21 cellular contexts compared by ENCODE assay signal in genomic region chr19:2112516-2113320, GRCh38. TPM values are rescaled to one million over a fixed set of nuclear protein-coding genes. Genes with fewer than 3 reads are reported as not detected.
A peak's percentile ranks its signal among the peaks of the same experiment; 100 is the strongest.
DNase-seq lines count a peak whose midpoint lies in the region; ATAC-seq, FAIRE-seq and TF ChIP-seq lines count a peak whose summit lies in the region.
"Had no signal": no experiment of that assay in that cellular context is flagged by ENCODE, and none has a peak within 500 bp of the region (broad histone marks: within the 10 kb centered on the region; RNA-seq: fewer than 3 reads in every experiment).

No MANE protein-coding gene starts in this region.

- no peaks in the 10 kb centered on the region for H3K27me3 ChIP-seq in Karpas-422 (ENCODE audit: low read length)
- H3K27me3 ChIP-seq: adrenal gland, dorsolateral prefrontal cortex, tibial artery had no signal

- H4K20me1 ChIP-seq in Karpas-422 (ENCODE audit: insufficient read depth, low read depth, low read length) = no peaks in the 10 kb centered on the region

- no peak overlapping the region for H3K4me3 ChIP-seq in Karpas-422 (ENCODE audit: low read length)
- H3K4me3 ChIP-seq: adrenal gland, dorsolateral prefrontal cortex, tibial artery had no signal

- POLR2A ChIA-PET in RWPE1 (lab: Yijun Ruan, JAX; ENCODE audit: low non-redundant PET) = no interaction called here

- no peak overlapping the region for H3K9ac ChIP-seq in Karpas-422 (ENCODE audit: low read length)

- CTCF ChIA-PET in RWPE1 (lab: Yijun Ruan, JAX) = no interaction called here

- H3K27ac Mint-ChIP-seq in activated naive CD8-positive, alpha-beta T cell treated with anti-CD3 and anti-CD28 coated beads for 36 hours = peak overlapping the region; percentile 17
- no peak overlapping the region for H3K27ac Mint-ChIP-seq in activated naive CD8-positive, alpha-beta T cell treated with anti-CD3 and anti-CD28 coated beads, Interleukin-2, amount 50 U/mL, for 24 hours
- H3K27ac Mint-ChIP-seq: activated CD4-positive, alpha-beta T cell treated with anti-CD3 and anti-CD28 coated beads, Interleukin-2, amount 10 ng/mL, durations not matched to agents 24 days and 14 days; nephron progenitor cell had no signal

- peaks cover 14% of the 10 kb centered on the region for H3K36me3 Mint-ChIP-seq in activated naive CD8-positive, alpha-beta T cell treated with anti-CD3 and anti-CD28 coated beads for 36 hours
- peaks cover 17% of the 10 kb centered on the region for H3K36me3 Mint-ChIP-seq in activated naive CD8-positive, alpha-beta T cell treated with anti-CD3 and anti-CD28 coated beads, Interleukin-2, amount 50 U/mL, for 24 hours (ENCODE audit: low read depth)

- H2AFZ ChIP-seq in Karpas-422 (ENCODE audit: low read length) = no peak overlapping the region

- peak overlapping the region; percentile 66 for H3K27ac ChIP-seq in RWPE1
- no peak overlapping the region for H3K27ac ChIP-seq in Karpas-422 (ENCODE audit: low read length)
- H3K27ac ChIP-seq: adrenal gland, tibial artery had no signal

- 0 out of 2 replicates have a peak, but pooled peaks cover 1% of the 10 kb centered on the region for H3K79me2 ChIP-seq in Karpas-422 (ENCODE audit: low read length)

- no peak overlapping the region for H3K4me2 ChIP-seq in Karpas-422 (ENCODE audit: low read depth, low read length, poor library complexity, severe bottlenecking)

- H3K4me1 ChIP-seq in Karpas-422 (ENCODE audit: low read length) = no peaks in the 10 kb centered on the region
- H3K4me1 ChIP-seq: tibial artery had no signal

- H3K9me3 ChIP-seq in Karpas-422 (ENCODE audit: low read length) = no peaks in the 10 kb centered on the region
- H3K9me3 ChIP-seq: adrenal gland, tibial artery had no signal

- TF ChIP-seq POLR2A in GM12891 (IDR thresholded peaks at IDR 0.05; ENCODE audit: low read depth, low read length) = no peak

- no peak for FAIRE-seq in GM12891 (lab: Jason Lieb, UNC)
- FAIRE-seq: frontal cortex had no signal

- H3K4me3 Mint-ChIP-seq in activated naive CD8-positive, alpha-beta T cell treated with anti-CD3 and anti-CD28 coated beads for 36 hours = no peak overlapping the region
- no peak overlapping the region for H3K4me3 Mint-ChIP-seq in activated naive CD8-positive, alpha-beta T cell treated with anti-CD3 and anti-CD28 coated beads, Interleukin-2, amount 50 U/mL, for 24 hours
- H3K4me3 Mint-ChIP-seq: activated CD4-positive, alpha-beta T cell treated with anti-CD3 and anti-CD28 coated beads, Interleukin-2, amount 10 ng/mL, durations not matched to agents 24 days and 14 days; nephron progenitor cell had no signal

- no peak for DNase-seq in activated naive CD8-positive, alpha-beta T cell treated with anti-CD3 and anti-CD28 coated beads for 36 hours
- no peak for DNase-seq in activated naive CD8-positive, alpha-beta T cell treated with anti-CD3 and anti-CD28 coated beads, Interleukin-2, amount 50 U/mL, for 24 hours
- DNase-seq in RWPE1 (ENCODE audit: low spot score) (no peak), iris pigment epithelial cell (ENCODE audit: low read depth) (peak; percentile 25), GM12891 (ENCODE audit: insufficient read length, low spot score) (no peak), Karpas-422 (no peak)
- DNase-seq: activated CD4-positive, alpha-beta T cell treated with anti-CD3 and anti-CD28 coated beads, Interleukin-2, amount 10 ng/mL, durations not matched to agents 24 days and 14 days; activated T-cell treated with anti-CD3 and anti-CD28 coated beads, Interleukin-2, amount 50 U/mL, for 1 hour; adrenal gland; hypothalamus; mesendoderm; NCI-H146; NCI-H2171 treated with DMSO at 0.1 percent for 48 hours; nephron progenitor cell; posterior cingulate gyrus; SHP77 treated with DMSO at 0.1 percent for 48 hours; stimulated activated naive CD4-positive, alpha-beta T cell; tibial artery had no signal

- no peak for TF ChIP-seq CTCF in RWPE1 (conservative IDR thresholded peaks at IDR 0.05; ENCODE audit: low read depth)

- peaks cover 18% of the 10 kb centered on the region for H3K36me3 ChIP-seq in Karpas-422 (ENCODE audit: insufficient read depth, low read length)

- no peaks in the 10 kb centered on the region for H3K9me2 ChIP-seq in Karpas-422 (replicated peaks; ENCODE audit: insufficient read depth, low read length)

- no peaks in the 10 kb centered on the region for H3K9me3 Mint-ChIP-seq in activated naive CD8-positive, alpha-beta T cell treated with anti-CD3 and anti-CD28 coated beads for 36 hours
- H3K9me3 Mint-ChIP-seq in activated naive CD8-positive, alpha-beta T cell treated with anti-CD3 and anti-CD28 coated beads, Interleukin-2, amount 50 U/mL, for 24 hours = no peaks in the 10 kb centered on the region
- H3K9me3 Mint-ChIP-seq: activated CD4-positive, alpha-beta T cell treated with anti-CD3 and anti-CD28 coated beads, Interleukin-2, amount 10 ng/mL, durations not matched to agents 24 days and 14 days; nephron progenitor cell had no signal

- no peaks in the 10 kb centered on the region for H3K27me3 Mint-ChIP-seq in activated naive CD8-positive, alpha-beta T cell treated with anti-CD3 and anti-CD28 coated beads for 36 hours
- H3K27me3 Mint-ChIP-seq in activated naive CD8-positive, alpha-beta T cell treated with anti-CD3 and anti-CD28 coated beads, Interleukin-2, amount 50 U/mL, for 24 hours = no peaks in the 10 kb centered on the region
- H3K27me3 Mint-ChIP-seq: activated CD4-positive, alpha-beta T cell treated with anti-CD3 and anti-CD28 coated beads, Interleukin-2, amount 10 ng/mL, durations not matched to agents 24 days and 14 days had no signal

- ATAC-seq in activated naive CD8-positive, alpha-beta T cell treated with anti-CD3 and anti-CD28 coated beads, Interleukin-2, amount 50 U/mL, for 24 hours = no peak
- ATAC-seq: HCT116 had no signal

- peaks cover 3% of the 10 kb centered on the region for H3K4me1 Mint-ChIP-seq in activated naive CD8-positive, alpha-beta T cell treated with anti-CD3 and anti-CD28 coated beads for 36 hours
- peaks cover 8% of the 10 kb centered on the region for H3K4me1 Mint-ChIP-seq in activated naive CD8-positive, alpha-beta T cell treated with anti-CD3 and anti-CD28 coated beads, Interleukin-2, amount 50 U/mL, for 24 hours
- H3K4me1 Mint-ChIP-seq: activated CD4-positive, alpha-beta T cell treated with anti-CD3 and anti-CD28 coated beads, Interleukin-2, amount 10 ng/mL, durations not matched to agents 24 days and 14 days; nephron progenitor cell had no signal

TF ChIP-seq in GM12891, 5 proteins besides CTCF, POLR2A, EP300 and RAD21:
- TF ChIP-seq PAX5 (IDR thresholded peaks at IDR 0.05; ENCODE audit: insufficient read depth, low read length, severe bottlenecking) (no peak), SPI1 (IDR thresholded peaks at IDR 0.05; ENCODE audit: low read depth, low read length) (no peak), POU2F2 (IDR thresholded peaks at IDR 0.05; ENCODE audit: low read depth, low read length) (no peak), TAF1 (IDR thresholded peaks at IDR 0.05; ENCODE audit: low read depth, low read length) (no peak), POLR2AphosphoS5 (IDR thresholded peaks at IDR 0.05; ENCODE audit: low read depth, low read length) (no peak)

RNA-seq across cellular contexts. Expression of gene IZUMO4, which starts 16.0 kb away (rescaled TPM):
- 10 to 100 TPM; 12.4 to 12.6 TPM for total RNA-seq in activated naive CD8-positive, alpha-beta T cell treated with anti-CD3 and anti-CD28 coated beads for 36 hours
- 47.3 TPM for polyA plus RNA-seq in GM12891 (2012; ENCODE audit: low read depth, missing spikeins)
- total RNA-seq in Karpas-422 (2014; rRNA removed; shearing (Covaris generic); ENCODE audit: low replicate concordance) = 285 and 487 TPM in 2 replicates

RNA-seq across cellular contexts. Expression of gene MOB3A, which starts 16.6 kb away (rescaled TPM):
- total RNA-seq in activated naive CD8-positive, alpha-beta T cell treated with anti-CD3 and anti-CD28 coated beads for 36 hours = 100 to 1,000 TPM; 147 to 153 TPM
- polyA plus RNA-seq in GM12891 (2012; ENCODE audit: low read depth, missing spikeins) = 112 TPM
- total RNA-seq in Karpas-422 (2014; rRNA removed; shearing (Covaris generic); ENCODE audit: low replicate concordance) = 153 and 219 TPM in 2 replicates

RNA-seq across cellular contexts. Expression of gene AP3D1, which starts 38.6 kb away (rescaled TPM):
- total RNA-seq in activated naive CD8-positive, alpha-beta T cell treated with anti-CD3 and anti-CD28 coated beads for 36 hours = 10 to 100 TPM; 92.0 to 96.0 TPM
- polyA plus RNA-seq in GM12891 (2012; ENCODE audit: low read depth, missing spikeins) = 80.2 TPM
- total RNA-seq in Karpas-422 (2014; rRNA removed; shearing (Covaris generic); ENCODE audit: low replicate concordance) = 82.3 and 101 TPM in 2 replicates

RNA-seq across cellular contexts. Expression of gene DOT1L, which starts 51.0 kb away (rescaled TPM):
- total RNA-seq in activated naive CD8-positive, alpha-beta T cell treated with anti-CD3 and anti-CD28 coated beads for 36 hours = 10 to 100 TPM; 71.8 to 75.1 TPM
- 18.5 TPM for polyA plus RNA-seq in GM12891 (2012; ENCODE audit: low read depth, missing spikeins)
- 10.8 and 13.3 TPM in 2 replicates for total RNA-seq in Karpas-422 (2014; rRNA removed; shearing (Covaris generic); ENCODE audit: low replicate concordance)

Comparison
In these comparisons a context has a peak if more than half of its experiments do, and no peak if none do; other contexts are left out.
1. RNA of gene IZUMO4, which starts 16.0 kb away (total RNA-seq): 285 to 487 TPM in Karpas-422; 12.4 to 12.6 TPM in activated naive CD8-positive, alpha-beta T cell treated with anti-CD3 and anti-CD28 coated beads for 36 hours; every median in the first group is over 10 times any median in the second.